Comparison of ENCODE assay signal across 20 cellular contexts in the genomic region with DNA sequence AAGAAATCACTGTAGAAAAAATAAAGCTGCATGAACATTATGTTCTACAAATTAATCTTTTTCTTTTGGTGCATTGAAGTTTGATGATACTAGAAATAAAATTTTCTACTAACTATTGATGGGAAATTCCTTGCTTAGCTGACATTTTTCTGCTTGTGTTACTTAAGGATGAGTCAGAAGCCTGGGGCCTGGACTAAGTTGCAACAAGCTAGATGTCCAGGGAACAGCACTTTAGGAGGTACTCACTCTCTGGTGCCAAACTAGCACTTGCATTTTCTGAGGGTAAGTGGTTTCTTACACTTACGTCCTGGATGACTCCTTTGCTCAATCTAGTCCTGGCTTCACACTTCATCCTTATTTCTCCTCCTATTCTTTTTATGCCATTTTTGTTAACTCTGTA.
A peak's percentile ranks its signal among the peaks of the same experiment; 100 is the strongest.
DNase-seq lines count a peak whose midpoint lies in the region; ATAC-seq, FAIRE-seq and TF ChIP-seq lines count a peak whose summit lies in the region.
"Had no signal": no experiment of that assay in that cellular context is flagged by ENCODE, and none has a peak within 500 bp of the region (broad histone marks: within the 10 kb centered on the region; RNA-seq: fewer than 3 reads in every experiment).

No MANE protein-coding gene starts in this region.

- no peaks in the 10 kb centered on the region for H3K27me3 ChIP-seq in SK-N-SH (ENCODE audit: insufficient read depth)
- no peaks in the 10 kb centered on the region for H3K27me3 ChIP-seq in adipocyte (replicated peaks; ENCODE audit: control insufficient read depth, insufficient read depth, low read length)
- no peaks in the 10 kb centered on the region for H3K27me3 ChIP-seq in neural progenitor cell
- H3K27me3 ChIP-seq in MM.1S (replicated peaks; ENCODE audit: insufficient read depth, low read length): no peaks in the 10 kb centered on the region
- H3K27me3 ChIP-seq: BLaER1 treated with 17β-estradiol and CSF1 and Interleukin-3, amounts not matched to agents 10 nM and 100 nM had no signal

- H3F3A ChIP-seq in SK-N-SH (replicated peaks; ENCODE audit: insufficient read depth) (no peaks in the 10 kb centered on the region), neural progenitor cell (ENCODE audit: low read depth) (no peaks in the 10 kb centered on the region), MM.1S (ENCODE audit: insufficient read depth, low read length) (no peaks in the 10 kb centered on the region)

- H3K9me3 ChIP-seq in SK-N-SH (no peaks in the 10 kb centered on the region; the same call in 1 of the 2 replicates), adipocyte (ENCODE audit: control insufficient read depth, low read length) (peaks cover 14% of the 10 kb centered on the region), neural progenitor cell (ENCODE audit: low read depth) (peaks cover 5% of the 10 kb centered on the region), MM.1S (replicated peaks; ENCODE audit: insufficient read depth, low read length) (no peaks in the 10 kb centered on the region)

- CTCF ChIA-PET in SK-N-SH (lab: Yijun Ruan, JAX): no interaction called here

- H3K9me2 ChIP-seq in SK-N-SH (no peaks in the 10 kb centered on the region), MM.1S (replicated peaks; ENCODE audit: insufficient read depth, low read length) (no peaks in the 10 kb centered on the region)

- FAIRE-seq in frontal cortex (lab: Jason Lieb, UNC): no peak
- FAIRE-seq: D721Med, G401.6 had no signal

- H3K4me3 Mint-ChIP-seq in neural progenitor cell: no peak overlapping the region
- H3K4me3 Mint-ChIP-seq: CD8-positive, alpha-beta memory T cell had no signal

- H3K36me3 ChIP-seq in SK-N-SH (replicated peaks in 1 of 2; ENCODE audit: control insufficient read depth in 1 of 2, insufficient read depth in 2 of 2, low read length in 1 of 2) (no peaks in the 10 kb centered on the region), adipocyte (ENCODE audit: control insufficient read depth, insufficient read depth, low read length, severe bottlenecking) (no peaks in the 10 kb centered on the region), neural progenitor cell (no peaks in the 10 kb centered on the region), MM.1S (replicated peaks; ENCODE audit: insufficient read depth, low read length) (no peaks in the 10 kb centered on the region)
- H3K36me3 ChIP-seq: BLaER1 treated with 17β-estradiol and CSF1 and Interleukin-3, amounts not matched to agents 10 nM and 100 nM had no signal

- no peak for TF ChIP-seq RAD21 in SK-N-SH (IDR thresholded peaks at IDR 0.05; ENCODE audit: low read length)

- H3K9ac ChIP-seq in SK-N-SH (no peak overlapping the region), adipocyte (ENCODE audit: low read length) (no peak overlapping the region), neural progenitor cell (no peak overlapping the region), MM.1S (ENCODE audit: low read length) (no peak overlapping the region)
- H3K9ac ChIP-seq: BLaER1 treated with 17β-estradiol and CSF1 and Interleukin-3, amounts not matched to agents 10 nM and 100 nM had no signal

- H3K4me1 ChIP-seq in SK-N-SH (ENCODE audit: control insufficient read depth in 1 of 2, insufficient read depth in 2 of 2, low read depth in 1 of 2, low read length in 1 of 2) (no peaks in the 10 kb centered on the region), adipocyte (ENCODE audit: control insufficient read depth, insufficient read depth, low read length) (no peaks in the 10 kb centered on the region), neural progenitor cell (peaks cover 21% of the 10 kb centered on the region), MM.1S (ENCODE audit: low read length) (no peaks in the 10 kb centered on the region)

- H3K79me2 ChIP-seq in SK-N-SH (ENCODE audit: insufficient read depth) (no peaks in the 10 kb centered on the region), neural progenitor cell (ENCODE audit: low read depth) (no peaks in the 10 kb centered on the region), MM.1S (ENCODE audit: low read length) (no peaks in the 10 kb centered on the region)

- no peaks in the 10 kb centered on the region for H4K20me1 ChIP-seq in SK-N-SH (ENCODE audit: insufficient read depth)
- no peaks in the 10 kb centered on the region for H4K20me1 ChIP-seq in neural progenitor cell (ENCODE audit: low read depth)
- H4K20me1 ChIP-seq in MM.1S (ENCODE audit: insufficient read depth, low read length): no peaks in the 10 kb centered on the region
- H4K20me1 ChIP-seq: BLaER1 treated with 17β-estradiol and CSF1 and Interleukin-3, amounts not matched to agents 10 nM and 100 nM had no signal

- H3K4me2 ChIP-seq in SK-N-SH (no peak overlapping the region), neural progenitor cell (no peak overlapping the region), MM.1S (ENCODE audit: low read depth, low read length) (no peak overlapping the region)
- H3K4me2 ChIP-seq: BLaER1 treated with 17β-estradiol and CSF1 and Interleukin-3, amounts not matched to agents 10 nM and 100 nM had no signal

- POLR2A ChIA-PET in SK-N-SH (lab: Yijun Ruan, JAX): no interaction called here

- H3K27ac Mint-ChIP-seq in neural progenitor cell: no peak overlapping the region
- H3K27ac Mint-ChIP-seq: CD8-positive, alpha-beta memory T cell had no signal

- ATAC-seq in SK-N-SH treated with all-trans-retinoic acid at 6 μM for 48 hours: peak; percentile 50; the same call in 1 of the 3 replicates
- ATAC-seq in activated CD4-positive, CD25-positive, alpha-beta regulatory T cell treated with anti-CD3 and anti-CD28 coated beads, Interleukin-2, amount 50 U/mL, for 24 hours: no peak

- H2AFZ ChIP-seq in SK-N-SH (ENCODE audit: low read depth) (no peak overlapping the region), neural progenitor cell (replicated peaks) (no peak overlapping the region), MM.1S (ENCODE audit: low read length) (no peak overlapping the region)

- peaks cover 10% of the 10 kb centered on the region for H3K4me1 Mint-ChIP-seq in neural progenitor cell
- H3K4me1 Mint-ChIP-seq: CD8-positive, alpha-beta memory T cell had no signal

- DNase-seq in SK-N-SH (no peak), adipocyte (ENCODE audit: low read depth) (peak; percentile 63), fibroblast of gingiva (ENCODE audit: low read depth) (peak; percentile 33), neural progenitor cell (ENCODE audit: low spot score) (no peak), MM.1S (no peak), frontal cortex (ENCODE audit: low spot score in 2 of 2) (no peak)
- DNase-seq: CD8-positive, alpha-beta memory T cell; DMS79 treated with DMSO at 0.1 percent for 48 hours; HCEC 1CT; NCI-H1417 treated with DMSO at 0.1 percent for 48 hours; NCI-H1930; NCI-H2171; NCI-H446; OCI-M1 had no signal

- WGBS in SK-N-SH (ENCODE audit: low lambda C conversion rate): 26% methylated on average over 1 of the region's 1 CpG

- no peak overlapping the region for H3K4me3 ChIP-seq in SK-N-SH (ENCODE audit: low read depth in 2 of 2, low read length in 1 of 2)
- no peak overlapping the region for H3K4me3 ChIP-seq in adipocyte (ENCODE audit: low read length)
- H3K4me3 ChIP-seq in neural progenitor cell: no peak overlapping the region
- no peak overlapping the region for H3K4me3 ChIP-seq in MM.1S (ENCODE audit: low read length)
- H3K4me3 ChIP-seq: BLaER1 treated with 17β-estradiol and CSF1 and Interleukin-3, amounts not matched to agents 10 nM and 100 nM had no signal

- H3K27me3 Mint-ChIP-seq in neural progenitor cell (ENCODE audit: insufficient read depth, low read depth): no peaks in the 10 kb centered on the region
- H3K27me3 Mint-ChIP-seq: CD8-positive, alpha-beta memory T cell had no signal

- H3K36me3 Mint-ChIP-seq in neural progenitor cell: peaks cover 5% of the 10 kb centered on the region
- H3K36me3 Mint-ChIP-seq: CD8-positive, alpha-beta memory T cell had no signal

- TF ChIP-seq CTCF in SK-N-SH (IDR thresholded peaks at IDR 0.05) (no peak), neural progenitor cell (IDR thresholded peaks at IDR 0.05) (no peak), MM.1S (IDR thresholded peaks at IDR 0.05; ENCODE audit: low read length) (no peak)

- no peak for TF ChIP-seq EP300 in SK-N-SH (IDR thresholded peaks at IDR 0.05; ENCODE audit: borderline replicate concordance in 1 of 2, low read depth in 1 of 2, low read length in 1 of 2)

- H3K27ac ChIP-seq in SK-N-SH (ENCODE audit: low read depth in 2 of 2, low read length in 1 of 2): no peak overlapping the region
- H3K27ac ChIP-seq in neural progenitor cell: no peak overlapping the region
- no peak overlapping the region for H3K27ac ChIP-seq in MM.1S (ENCODE audit: low read length)
- H3K27ac ChIP-seq: 22Rv1; BLaER1 treated with 17β-estradiol and CSF1 and Interleukin-3, amounts not matched to agents 10 nM and 100 nM had no signal

- H3K9me3 Mint-ChIP-seq in neural progenitor cell: peaks cover 27% of the 10 kb centered on the region

TF ChIP-seq in SK-N-SH treated with all-trans-retinoic acid at 6 μM for 48 hours, 23 proteins besides CTCF, POLR2A, EP300 and RAD21 (continues in another document):
- no peak; the same call in 1 of the 2 replicates for TF ChIP-seq ISL1 (CRISPR knock-in tag; IDR thresholded peaks at IDR 0.05)
- no peak for TF ChIP-seq CSDC2 (CRISPR knock-in tag; IDR thresholded peaks at IDR 0.05)
- no peak for TF ChIP-seq ZFP3 (CRISPR knock-in tag; IDR thresholded peaks at IDR 0.05)
- TF ChIP-seq ZNF70 (CRISPR knock-in tag; IDR thresholded peaks at IDR 0.05): no peak
- no peak for TF ChIP-seq RARB (CRISPR knock-in tag; IDR thresholded peaks at IDR 0.05)
- TF ChIP-seq ARNTL (CRISPR knock-in tag; IDR thresholded peaks at IDR 0.05; ENCODE audit: borderline replicate concordance, low read depth): no peak

TF ChIP-seq in SK-N-SH, 30 proteins besides CTCF, POLR2A, EP300 and RAD21 (continues in another document):
- TF ChIP-seq JUND (IDR thresholded peaks at IDR 0.05): no peak
- TF ChIP-seq YY1 (IDR thresholded peaks at IDR 0.05; ENCODE audit: low read depth): no peak
- no peak for TF ChIP-seq POLR2AphosphoS5 (IDR thresholded peaks at IDR 0.05; ENCODE audit: low read depth, low read length)
- no peak for TF ChIP-seq GABPA (IDR thresholded peaks at IDR 0.05; ENCODE audit: low read depth)
- no peak for TF ChIP-seq FOXM1 (IDR thresholded peaks at IDR 0.05; ENCODE audit: low read depth)
- no peak for TF ChIP-seq RCOR1 (IDR thresholded peaks at IDR 0.05; ENCODE audit: low read length)
- no peak for TF ChIP-seq NFIC (IDR thresholded peaks at IDR 0.05; ENCODE audit: borderline replicate concordance)
- TF ChIP-seq ELF1 (IDR thresholded peaks at IDR 0.05): no peak
- TF ChIP-seq, protein P1, sequence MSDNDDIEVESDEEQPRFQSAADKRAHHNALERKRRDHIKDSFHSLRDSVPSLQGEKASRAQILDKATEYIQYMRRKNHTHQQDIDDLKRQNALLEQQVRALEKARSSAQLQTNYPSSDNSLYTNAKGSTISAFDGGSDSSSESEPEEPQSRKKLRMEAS (IDR thresholded peaks at IDR 0.05; ENCODE audit: low read depth): no peak
- no peak for TF ChIP-seq SMC3 (IDR thresholded peaks at IDR 0.05; ENCODE audit: low read depth, low read length)

Comparison
In these comparisons a context has a peak if more than half of its experiments do, and no peak if none do; other contexts are left out.
1. DNase-seq: peak in adipocyte (single experiment) and fibroblast of gingiva (single experiment); none in SK-N-SH (single experiment), neural progenitor cell (single experiment), MM.1S (single experiment) and frontal cortex (0 of 2).